Comparison of ENCODE assay signal across 7 cellular contexts in genomic region chr4:113445286-113445685, GRCh38.
DNase-seq lines count a peak whose midpoint lies in the region; TF ChIP-seq lines count a peak whose summit lies in the region.

No MANE protein-coding gene starts in this region.

- 26 to 36% (median 28%) methylated on average over 5 of the region's 5 CpGs for WGBS in adrenal gland, 4 donors
- 57 to 69% methylated on average over 5 of the region's 5 CpGs for WGBS in thyroid gland, 2 donors

- H3K27me3 ChIP-seq in adrenal gland (no peaks in the 10 kb centered on the region), left ventricle myocardium inferior (ENCODE audit: low read depth) (no peaks in the 10 kb centered on the region), thyroid gland (no peaks in the 10 kb centered on the region)
- no peaks in the 10 kb centered on the region for H3K27me3 ChIP-seq in effector memory CD4-positive, alpha-beta T cell (replicated peaks; ENCODE audit: control insufficient read depth, insufficient read depth, low read length, poor library complexity, severe bottlenecking)

- H3K27ac ChIP-seq in adrenal gland (peak overlapping the region in 3 of 5 donors; percentile 3 to 75 (median 64)), left ventricle myocardium inferior (replicated peaks) (peak overlapping the region; percentile 80), thyroid gland (peak overlapping the region in 1 of 3 donors; percentile 21)
- H3K27ac ChIP-seq in effector memory CD4-positive, alpha-beta T cell (ENCODE audit: insufficient read depth, low read length, poor library complexity, severe bottlenecking) = no peak overlapping the region

- H3K4me1 ChIP-seq in adrenal gland (replicated peaks in 1 of 2) (peaks cover 7 to 41% of the 10 kb centered on the region in 2 donors), left ventricle myocardium inferior (peaks cover 60% of the 10 kb centered on the region), thyroid gland (peaks cover 4% of the 10 kb centered on the region in 2 donors)
- H3K4me1 ChIP-seq in effector memory CD4-positive, alpha-beta T cell (ENCODE audit: control insufficient read depth, insufficient read depth, low read length, poor library complexity, severe bottlenecking) = no peaks in the 10 kb centered on the region

- intact Hi-C loops in adrenal gland (cut with DNase I) (no loop called here), left ventricle myocardium inferior (cut with micrococcal nuclease) (no loop called here), thyroid gland (cut with DNase I) (no loop called here)

- no peak overlapping the region for H3K4me3 ChIP-seq in adrenal gland
- no peak overlapping the region for H3K4me3 ChIP-seq in left ventricle myocardium inferior
- H3K4me3 ChIP-seq in thyroid gland (replicated peaks in 1 of 3) = no peak overlapping the region
- no peak overlapping the region for H3K4me3 ChIP-seq in effector memory CD4-positive, alpha-beta T cell (ENCODE audit: insufficient read depth, low read depth, low read length, poor library complexity, severe bottlenecking)

- peak; percentile 87 for DNase-seq in HS-5 (ENCODE audit: low read depth)
- peak in 6 of 7 donors; percentile 48 to 72 (median 52) for DNase-seq in adrenal gland
- DNase-seq in left ventricle myocardium inferior = peak; percentile 38
- peak; percentile 99 for DNase-seq in stromal cell of bone marrow (ENCODE audit: low read depth)
- no peak for DNase-seq in NCI-H1436 treated with DMSO at 0.1 percent for 48 hours (lab: John Stamatoyannopoulos, UW)
- no peak for DNase-seq in thyroid gland
- DNase-seq in effector memory CD4-positive, alpha-beta T cell = no peak

- H3K36me3 ChIP-seq in adrenal gland (replicated peaks in 1 of 2) (no peaks in the 10 kb centered on the region), left ventricle myocardium inferior (no peaks in the 10 kb centered on the region), thyroid gland (no peaks in the 10 kb centered on the region)
- H3K36me3 ChIP-seq in effector memory CD4-positive, alpha-beta T cell (ENCODE audit: control insufficient read depth, insufficient read depth, low read length) = no peaks in the 10 kb centered on the region

- no peak for TF ChIP-seq CTCF in adrenal gland (IDR thresholded peaks at IDR 0.05)
- TF ChIP-seq CTCF in left ventricle myocardium inferior (IDR thresholded peaks at IDR 0.05; ENCODE audit: borderline replicate concordance) = no peak
- TF ChIP-seq CTCF in thyroid gland (IDR thresholded peaks at IDR 0.05) = no peak

- TF ChIP-seq POLR2A in adrenal gland (IDR thresholded peaks at IDR 0.05) (no peak), thyroid gland (IDR thresholded peaks at IDR 0.05) (no peak)

- H3K9me3 ChIP-seq in adrenal gland (replicated peaks in 1 of 3) = no peaks in the 10 kb centered on the region
- no peaks in the 10 kb centered on the region for H3K9me3 ChIP-seq in left ventricle myocardium inferior (replicated peaks)
- no peaks in the 10 kb centered on the region for H3K9me3 ChIP-seq in thyroid gland
- no peaks in the 10 kb centered on the region for H3K9me3 ChIP-seq in effector memory CD4-positive, alpha-beta T cell (ENCODE audit: control insufficient read depth, low read length)

Comparison
In these comparisons a context has a peak if more than half of its experiments do, and no peak if none do; other contexts are left out.
1. DNase-seq: peak in HS-5 (single experiment), adrenal gland (6 of 7), left ventricle myocardium inferior (single experiment) and stromal cell of bone marrow (single experiment); none in NCI-H1436 treated with DMSO at 0.1 percent for 48 hours (single experiment), thyroid gland (0 of 2) and effector memory CD4-positive, alpha-beta T cell (0 of 3).